In genomic region chr20:17648782-17649730, GRCh38 we compare ENCODE assay signal across 8 cellular contexts. TPM values are rescaled to one million over a fixed set of nuclear protein-coding genes. Genes with fewer than 3 reads are reported as not detected.
DNase-seq lines count a peak whose midpoint lies in the region; ATAC-seq, FAIRE-seq and TF ChIP-seq lines count a peak whose summit lies in the region.

No MANE protein-coding gene starts in this region.

- ATAC-seq in pancreas (peak; percentile 29 to 68 (median 58)), GM21528 (IDR thresholded peaks at IDR 0.05; ENCODE audit: low FRiP score, unreplicated experiment) (no peak), HG02852 (IDR thresholded peaks at IDR 0.05; ENCODE audit: unreplicated experiment) (no peak)

- 24% methylated on average over 20 of the region's 20 CpGs for WGBS in pancreas, 2 donors

- DNase-seq in SHP77 (lab: John Stamatoyannopoulos, UW), result peak; percentile 85 to 92
- DNase-seq in epithelial cell of proximal tubule (ENCODE audit: low read depth), result no peak
- peak; percentile 61 to 86 (median 72) for DNase-seq in pancreas
- no peak for DNase-seq in Kasumi-1 (lab: John Stamatoyannopoulos, UW)

- H3K4me2 ChIP-seq in BLaER1, result peak overlapping the region; percentile 96

- peak overlapping the region; percentile 100 for H3K27ac ChIP-seq in BLaER1
- H3K27ac ChIP-seq in HEK293 (ENCODE audit: extremely low read depth, low read depth, low read length), result no peak overlapping the region
- peak overlapping the region in 3 of 4 donors; percentile 19 to 48 (median 39) for H3K27ac ChIP-seq in pancreas

- peak overlapping the region; percentile 92 for H3K9ac ChIP-seq in BLaER1

- intact Hi-C loops in pancreas (cut with DNase I), result no loop called here

- TF ChIP-seq CTCF in HEK293 (tag by site-specific recombination; IDR thresholded peaks at IDR 0.05) (no peak), epithelial cell of proximal tubule (conservative IDR thresholded peaks at IDR 0.05; ENCODE audit: low read depth, low read length) (peak; percentile 61), pancreas (IDR thresholded peaks at IDR 0.05) (peak; percentile 13 to 44 (median 22))

- H3K9me3 ChIP-seq in BLaER1 (no peaks in the 10 kb centered on the region), HEK293 (ENCODE audit: control insufficient read depth, insufficient read depth, low read depth, low read length) (no peaks in the 10 kb centered on the region), pancreas (no peaks in the 10 kb centered on the region)

- CTCF ChIA-PET in HEK293 (lab: Yijun Ruan, JAX), result interaction anchor here (0.7 to 1.8 kb wide), 9 partner anchors 8 to 290 kb away, joined by 3 to 5 read pairs (median 3); partner anchors contain the start of gene RRBP1

- H3K4me1 ChIP-seq in BLaER1 (peaks cover 100% of the 10 kb centered on the region), HEK293 (ENCODE audit: control insufficient read depth, insufficient read depth, low read length) (peaks cover 8% of the 10 kb centered on the region; the same call in 1 of the 2 replicates), pancreas (peaks cover 68 to 97% (median 95%) of the 10 kb centered on the region in 3 donors)

- no peaks in the 10 kb centered on the region for H4K20me1 ChIP-seq in BLaER1

- peaks cover 2% of the 10 kb centered on the region; the same call in 1 of the 2 replicates for H3K36me3 ChIP-seq in BLaER1
- peaks cover 0 to 11% of the 10 kb centered on the region in 2 experiments; a peak in 1 of 3 replicates for H3K36me3 ChIP-seq in HEK293 (ENCODE audit: control insufficient read depth in 2 of 2, insufficient read depth in 1 of 2, low read length in 2 of 2)
- peaks cover 0 to 4% (median 0%) of the 10 kb centered on the region in 3 donors for H3K36me3 ChIP-seq in pancreas

- H3K27me3 ChIP-seq in BLaER1, result no peaks in the 10 kb centered on the region
- no peaks in the 10 kb centered on the region for H3K27me3 ChIP-seq in pancreas

- POLR2A ChIA-PET in HEK293 (lab: Yijun Ruan, JAX), result no interaction called here

- FAIRE-seq in pancreas (lab: Jason Lieb, UNC), result no peak

- peak overlapping the region; percentile 54 for H3K4me3 ChIP-seq in BLaER1
- H3K4me3 ChIP-seq in HEK293 (ENCODE audit: low read depth, low read length), result no peak overlapping the region
- H3K4me3 ChIP-seq in epithelial cell of proximal tubule (ENCODE audit: low read depth, low read length), result no peak overlapping the region
- peak overlapping the region in 1 of 4 donors; percentile 3 for H3K4me3 ChIP-seq in pancreas

TF ChIP-seq in HEK293, 187 proteins besides CTCF, POLR2A, EP300 and RAD21:
- TF ChIP-seq ZNF148 (tag by site-specific recombination; IDR thresholded peaks at IDR 0.05; ENCODE audit: borderline replicate concordance) (no peak), ZNF335 (tag by site-specific recombination; conservative IDR thresholded peaks at IDR 0.05) (0 out of 2 replicates have a peak, but pooled peaks have one; percentile 13)

RNA-seq across cellular contexts. Expression of gene RRBP1, which starts 33.0 kb away (rescaled TPM):
- total RNA-seq in epithelial cell of proximal tubule, result 73.1 and 77.5 TPM in 2 replicates
- 100 to 1,000 TPM; 339 to 442 (median 354) TPM for total RNA-seq in pancreas
- 100 to 1,000 TPM; 170 to 269 TPM for polyA plus RNA-seq in pancreas

RNA-seq across cellular contexts. Expression of gene BANF2, which starts 50.7 kb away (rescaled TPM):
- not detected in 2 replicates for total RNA-seq in epithelial cell of proximal tubule
- total RNA-seq in pancreas, result 1 to 10 TPM in 5 of 6 donors, under 1 TPM in 1; 0.88 to 6.4 (median 2.0) TPM
- polyA plus RNA-seq in pancreas, result 1 to 10 TPM in 1 of 2 donors, under 1 TPM in 1; 0.59 to 1.3 TPM

Comparison
In these comparisons a context has a peak if more than half of its experiments do, and no peak if none do; other contexts are left out.
1. DNase-seq: peak in SHP77 (2 of 2) and pancreas (6 of 6); none in epithelial cell of proximal tubule (single experiment) and Kasumi-1 (0 of 2).
2. ATAC-seq: peak in pancreas (4 of 4); none in GM21528 (single experiment) and HG02852 (single experiment).